ENCODE assay signal across 30 cellular contexts in the genomic region with DNA sequence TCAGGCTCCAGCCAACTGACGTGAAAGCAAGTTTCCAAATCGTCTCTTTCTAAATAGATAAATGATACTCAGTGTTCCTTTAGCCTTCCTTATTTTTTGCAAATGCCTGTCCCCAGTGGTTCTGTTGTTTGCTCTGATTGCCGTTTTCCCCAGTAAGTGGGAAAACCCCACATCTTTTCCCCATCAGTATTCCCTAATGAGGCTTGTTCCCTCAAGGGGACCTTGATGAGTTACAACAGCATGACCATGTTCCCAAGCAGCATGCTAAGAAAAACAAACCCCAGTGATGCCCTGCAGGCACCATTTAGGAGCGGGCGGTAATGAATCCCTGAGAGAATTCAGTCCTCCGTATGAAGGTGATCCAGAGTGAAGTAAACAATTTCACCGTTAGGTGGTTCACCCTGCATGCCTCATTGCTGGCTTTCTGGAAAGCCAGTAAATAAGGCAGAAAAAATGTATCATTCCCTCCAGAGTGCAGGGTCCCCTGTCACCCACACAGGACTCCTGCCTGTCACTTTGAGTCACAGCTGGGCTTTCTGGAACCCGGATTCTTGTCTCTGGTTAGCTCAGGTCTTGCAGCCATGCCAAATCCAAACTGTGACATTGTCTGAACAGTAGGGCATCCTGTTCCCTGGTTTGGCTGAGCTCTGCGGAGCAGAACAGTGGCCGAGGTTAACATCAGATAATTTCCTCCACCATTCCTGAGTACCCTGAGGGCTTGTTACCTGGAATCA.
DNase-seq lines count a peak whose midpoint lies in the region; ATAC-seq and TF ChIP-seq lines count a peak whose summit lies in the region.
"Had no signal": no experiment of that assay in that cellular context is flagged by ENCODE, and none has a peak within 500 bp of the region (broad histone marks: within the 10 kb centered on the region; RNA-seq: fewer than 3 reads in every experiment).

No MANE protein-coding gene starts in this region.

- H3K27ac Mint-ChIP-seq in activated T-cell treated with anti-CD3 and anti-CD28 coated beads, Interleukin-2, amount 50 U/mL, for 24 hours: peak overlapping the region; percentile 45
- H3K27ac Mint-ChIP-seq in stimulated activated naive CD8-positive, alpha-beta T cell treated with anti-CD3 and anti-CD28 coated beads, Interleukin-15, amount 100 ng/mL, for 72 hours: no peak overlapping the region
- no peak overlapping the region for H3K27ac Mint-ChIP-seq in glutamatergic neuron (ENCODE audit: unreplicated experiment)
- H3K27ac Mint-ChIP-seq: activated CD8-positive, alpha-beta memory T cell treated with anti-CD3 and anti-CD28 coated beads, Interleukin-2, amount 10 ng/mL, durations not matched to agents 7 days and 5 days; activated naive CD8-positive, alpha-beta T cell treated with anti-CD3 and anti-CD28 coated beads, Interleukin-2, amount 10 ng/mL, durations not matched to agents 7 days and 5 days; dendritic cell treated with granulocyte-macrophage colony-stimulating factor and Interleukin-4, amounts not matched to agents 40 ng/mL and 50 ng/mL, for 4 days; endodermal cell; T-cell had no signal

- 75 to 89% methylated on average over 3 to 5 of the region's 10 CpGs for WGBS in gastroesophageal sphincter (ENCODE audit: low coverage in 1 of 2), 2 donors

- H3K27ac ChIP-seq in HEK293 (ENCODE audit: extremely low read depth, low read depth, low read length) (no peak overlapping the region), gastroesophageal sphincter (no peak overlapping the region)
- H3K27ac ChIP-seq: pancreas, stomach had no signal

- no peak for TF ChIP-seq EP300 in gastroesophageal sphincter (IDR thresholded peaks at IDR 0.05)

- POLR2A ChIA-PET in HEK293 (lab: Yijun Ruan, JAX): no interaction called here

- no peaks in the 10 kb centered on the region for H3K36me3 ChIP-seq in HEK293 (ENCODE audit: control insufficient read depth in 2 of 2, insufficient read depth in 1 of 2, low read length in 2 of 2)
- H3K36me3 ChIP-seq in gastroesophageal sphincter: no peaks in the 10 kb centered on the region
- no peaks in the 10 kb centered on the region for H3K36me3 ChIP-seq in MG63
- H3K36me3 ChIP-seq: BE2C, pancreas, stomach had no signal

- H3K4me1 ChIP-seq in HEK293 (ENCODE audit: control insufficient read depth, insufficient read depth, low read length) (no peaks in the 10 kb centered on the region), gastroesophageal sphincter (no peaks in the 10 kb centered on the region)
- H3K4me1 ChIP-seq: BE2C, pancreas, stomach had no signal

- H3K4me1 Mint-ChIP-seq in activated T-cell treated with anti-CD3 and anti-CD28 coated beads, Interleukin-2, amount 50 U/mL, for 24 hours (ENCODE audit: low read depth): peaks cover 9% of the 10 kb centered on the region
- peaks cover 13% of the 10 kb centered on the region for H3K4me1 Mint-ChIP-seq in stimulated activated naive CD8-positive, alpha-beta T cell treated with anti-CD3 and anti-CD28 coated beads, Interleukin-15, amount 100 ng/mL, for 72 hours
- no peaks in the 10 kb centered on the region for H3K4me1 Mint-ChIP-seq in glutamatergic neuron (ENCODE audit: low read depth, unreplicated experiment)
- H3K4me1 Mint-ChIP-seq: neural crest cell, T-cell had no signal

- CTCF ChIA-PET in HEK293 (lab: Yijun Ruan, JAX): interaction anchor here (1.0 kb wide), 1 partner anchor 51 kb away, joined by 5 read pairs; no protein-coding TSS in a partner anchor

- ATAC-seq in gastroesophageal sphincter: peak; percentile 43
- ATAC-seq in stimulated activated naive CD8-positive, alpha-beta T cell treated with anti-CD3 and anti-CD28 coated beads, Interleukin-15, amount 100 ng/mL, for 72 hours: peak; percentile 39
- ATAC-seq: esophagus mucosa, HCT116, pancreas, right cardiac atrium, T-cell had no signal

- H3K4me3 Mint-ChIP-seq in activated T-cell treated with anti-CD3 and anti-CD28 coated beads, Interleukin-2, amount 50 U/mL, for 24 hours: no peak overlapping the region
- no peak overlapping the region for H3K4me3 Mint-ChIP-seq in stimulated activated naive CD8-positive, alpha-beta T cell treated with anti-CD3 and anti-CD28 coated beads, Interleukin-15, amount 100 ng/mL, for 72 hours
- no peak overlapping the region for H3K4me3 Mint-ChIP-seq in glutamatergic neuron (ENCODE audit: unreplicated experiment)
- H3K4me3 Mint-ChIP-seq: activated CD8-positive, alpha-beta memory T cell treated with anti-CD3 and anti-CD28 coated beads, Interleukin-2, amount 10 ng/mL, durations not matched to agents 7 days and 5 days; activated naive CD8-positive, alpha-beta T cell treated with anti-CD3 and anti-CD28 coated beads, Interleukin-2, amount 10 ng/mL, durations not matched to agents 7 days and 5 days; dendritic cell treated with granulocyte-macrophage colony-stimulating factor and Interleukin-4, amounts not matched to agents 40 ng/mL and 50 ng/mL, for 4 days; endodermal cell; neural crest cell; T-cell had no signal

- H3K27me3 ChIP-seq in gastroesophageal sphincter (no peaks in the 10 kb centered on the region), MG63 (no peaks in the 10 kb centered on the region)
- H3K27me3 ChIP-seq: pancreas, stomach had no signal

- TF ChIP-seq CTCF in HEK293 (tag by site-specific recombination; IDR thresholded peaks at IDR 0.05) (no peak), gastroesophageal sphincter (IDR thresholded peaks at IDR 0.05) (no peak), glutamatergic neuron (IDR thresholded peaks at IDR 0.05; ENCODE audit: partially characterized antibody, unreplicated experiment) (no peak)

- H3K9me3 ChIP-seq in HEK293 (ENCODE audit: control insufficient read depth, insufficient read depth, low read depth, low read length) (no peaks in the 10 kb centered on the region), gastroesophageal sphincter (peaks cover 0 to 8% (median 0%) of the 10 kb centered on the region in 3 donors), MG63 (no peaks in the 10 kb centered on the region)
- H3K9me3 ChIP-seq: BE2C, pancreas had no signal

- H3K27me3 Mint-ChIP-seq in activated T-cell treated with anti-CD3 and anti-CD28 coated beads, Interleukin-2, amount 50 U/mL, for 24 hours: peaks cover 28% of the 10 kb centered on the region
- peaks cover 52% of the 10 kb centered on the region for H3K27me3 Mint-ChIP-seq in stimulated activated naive CD8-positive, alpha-beta T cell treated with anti-CD3 and anti-CD28 coated beads, Interleukin-15, amount 100 ng/mL, for 72 hours
- H3K27me3 Mint-ChIP-seq in glutamatergic neuron (ENCODE audit: unreplicated experiment): no peaks in the 10 kb centered on the region
- H3K27me3 Mint-ChIP-seq: dendritic cell treated with granulocyte-macrophage colony-stimulating factor and Interleukin-4, amounts not matched to agents 40 ng/mL and 50 ng/mL, for 4 days had no signal

- H3K4me3 ChIP-seq in HEK293 (ENCODE audit: low read depth, low read length) (no peak overlapping the region), gastroesophageal sphincter (no peak overlapping the region), MG63 (no peak overlapping the region)
- H3K4me3 ChIP-seq: pancreas, stomach had no signal

- peaks cover 12% of the 10 kb centered on the region for H3K9me3 Mint-ChIP-seq in activated T-cell treated with anti-CD3 and anti-CD28 coated beads, Interleukin-2, amount 50 U/mL, for 24 hours
- H3K9me3 Mint-ChIP-seq in stimulated activated naive CD8-positive, alpha-beta T cell treated with anti-CD3 and anti-CD28 coated beads, Interleukin-15, amount 100 ng/mL, for 72 hours: peaks cover 12 to 20% of the 10 kb centered on the region in 2 donors
- H3K9me3 Mint-ChIP-seq in glutamatergic neuron (ENCODE audit: unreplicated experiment): peaks cover 7% of the 10 kb centered on the region

- no peaks in the 10 kb centered on the region for H3K36me3 Mint-ChIP-seq in activated T-cell treated with anti-CD3 and anti-CD28 coated beads, Interleukin-2, amount 50 U/mL, for 24 hours (ENCODE audit: low read depth)
- H3K36me3 Mint-ChIP-seq in glutamatergic neuron (ENCODE audit: unreplicated experiment): no peaks in the 10 kb centered on the region
- H3K36me3 Mint-ChIP-seq: activated CD8-positive, alpha-beta memory T cell treated with anti-CD3 and anti-CD28 coated beads, Interleukin-2, amount 10 ng/mL, durations not matched to agents 7 days and 5 days; activated naive CD8-positive, alpha-beta T cell treated with anti-CD3 and anti-CD28 coated beads, Interleukin-2, amount 10 ng/mL, durations not matched to agents 7 days and 5 days; T-cell had no signal

- TF ChIP-seq POLR2A in gastroesophageal sphincter (IDR thresholded peaks at IDR 0.05): no peak

- no peak for DNase-seq in activated T-cell treated with anti-CD3 and anti-CD28 coated beads, Interleukin-2, amount 50 U/mL, for 24 hours
- DNase-seq in activated T-cell treated with anti-CD3 and anti-CD28 coated beads for 4 hours: no peak
- peak in 1 of 2 donors; percentile 9 for DNase-seq in stimulated activated naive CD8-positive, alpha-beta T cell treated with anti-CD3 and anti-CD28 coated beads, Interleukin-15, amount 100 ng/mL, for 72 hours
- no peak for DNase-seq in MG63
- DNase-seq in NCI-H82 treated with DMSO at 0.1 percent for 48 hours (lab: John Stamatoyannopoulos, UW; ENCODE audit: unreplicated experiment): no peak
- no peak for DNase-seq in glutamatergic neuron
- DNase-seq: ACHN; activated CD8-positive, alpha-beta memory T cell treated with anti-CD3 and anti-CD28 coated beads, Interleukin-2, amount 10 ng/mL, durations not matched to agents 7 days and 5 days; activated naive CD8-positive, alpha-beta T cell treated with anti-CD3 and anti-CD28 coated beads, Interleukin-2, amount 10 ng/mL, durations not matched to agents 7 days and 5 days; BE2C; caudate nucleus; endodermal cell; foreskin fibroblast; GDM1; KBM-7; kidney glomerular epithelial cell; mammary epithelial cell; MM.1S; NCI-H774; pancreas; right cardiac atrium; stomach; T-cell; trophoblast cell had no signal

TF ChIP-seq in HEK293, 187 proteins besides CTCF, POLR2A, EP300 and RAD21:
- TF ChIP-seq ZIC2 (tag by site-specific recombination; IDR thresholded peaks at IDR 0.05): peak; percentile 58
- no peak for TF ChIP-seq ZBTB8A (tag by site-specific recombination; IDR thresholded peaks at IDR 0.05)
TF ChIP-seq in HEK293: peak in this region for 1.
